Comparison of ENCODE assay signal across 1 cellular context in genomic region chr17:81552244-81553017, GRCh38.
TF ChIP-seq lines count a peak whose summit lies in the region.

FAAP100 (minus strand) TSS chr17:81552353; CDS start chr17:81552330, 23 bp downstream.

TF ChIP-seq in HepG2, 621 proteins besides CTCF, POLR2A, EP300 and RAD21 (continued from another document and continues in another):
- TF ChIP-seq KAT8 (CRISPR knock-in tag; IDR thresholded peaks at IDR 0.05): peak; percentile 88; the same call in 1 of the 2 replicates
- peak; percentile 81; the same call in 1 of the 2 replicates for TF ChIP-seq KLF6 (CRISPR knock-in tag; IDR thresholded peaks at IDR 0.05)
- no peak; the same call in 1 of the 2 replicates for TF ChIP-seq PREB (CRISPR knock-in tag; IDR thresholded peaks at IDR 0.05)
- no peak for TF ChIP-seq CBX5 (CRISPR knock-in tag; IDR thresholded peaks at IDR 0.05; ENCODE audit: borderline replicate concordance)
- TF ChIP-seq THYN1 (CRISPR knock-in tag; IDR thresholded peaks at IDR 0.05; ENCODE audit: borderline replicate concordance, low read depth): 0 out of 2 replicates have a peak, but pooled peaks have one; percentile 66
- TF ChIP-seq KDM5B (CRISPR knock-in tag; IDR thresholded peaks at IDR 0.05; ENCODE audit: borderline replicate concordance): no peak; the same call in 1 of the 2 replicates
- TF ChIP-seq ARID2 (CRISPR knock-in tag; IDR thresholded peaks at IDR 0.05; ENCODE audit: borderline replicate concordance): peak; percentile 74; the same call in 1 of the 2 replicates
- peak; percentile 75 for TF ChIP-seq ZSCAN21 (CRISPR knock-in tag; IDR thresholded peaks at IDR 0.05; ENCODE audit: borderline replicate concordance)
- no peak for TF ChIP-seq EHMT2 (IDR thresholded peaks at IDR 0.05; ENCODE audit: borderline replicate concordance, low read depth, low read length)
- TF ChIP-seq ZNF83 (CRISPR knock-in tag; IDR thresholded peaks at IDR 0.05; ENCODE audit: borderline replicate concordance): peak; percentile 49; the same call in 1 of the 2 replicates
- TF ChIP-seq PHF8 (CRISPR knock-in tag; IDR thresholded peaks at IDR 0.05): peak; percentile 93
- peak; percentile 48; the same call in 1 of the 2 replicates for TF ChIP-seq DMTF1 (CRISPR knock-in tag; IDR thresholded peaks at IDR 0.05)
- no peak for TF ChIP-seq ZNF17 (CRISPR knock-in tag; IDR thresholded peaks at IDR 0.05)
- TF ChIP-seq ZNF34 (CRISPR knock-in tag; IDR thresholded peaks at IDR 0.05; ENCODE audit: borderline replicate concordance): peak; percentile 81
- no peak for TF ChIP-seq FLYWCH1 (CRISPR knock-in tag; IDR thresholded peaks at IDR 0.05)
- peak in 1 of 2 experiments; percentile 99; a peak in 2 of 4 replicates for TF ChIP-seq KLF16 (CRISPR knock-in tag; IDR thresholded peaks at IDR 0.05)
- TF ChIP-seq ZNF143 (CRISPR knock-in tag; IDR thresholded peaks at IDR 0.05): peak; percentile 49; the same call in 1 of the 2 replicates
- TF ChIP-seq ZNF784 (CRISPR knock-in tag; IDR thresholded peaks at IDR 0.05; ENCODE audit: borderline replicate concordance): peak; percentile 64; the same call in 1 of the 2 replicates
- 0 out of 2 replicates have a peak, but pooled peaks have one; percentile 41 for TF ChIP-seq MEIS2 (CRISPR knock-in tag; IDR thresholded peaks at IDR 0.05)
- no peak for TF ChIP-seq ZNF362 (CRISPR knock-in tag; IDR thresholded peaks at IDR 0.05; ENCODE audit: borderline replicate concordance)
- TF ChIP-seq BORCS8-MEF2B (CRISPR knock-in tag; IDR thresholded peaks at IDR 0.05): no peak
- peak; percentile 85 for TF ChIP-seq ZNF574 (CRISPR knock-in tag; IDR thresholded peaks at IDR 0.05)
- TF ChIP-seq ZNF180 (CRISPR knock-in tag; IDR thresholded peaks at IDR 0.05; ENCODE audit: borderline replicate concordance, low read depth): no peak
- TF ChIP-seq RXRA (CRISPR knock-in tag; IDR thresholded peaks at IDR 0.05): 0 out of 2 replicates have a peak, but pooled peaks have one; percentile 35
- no peak for TF ChIP-seq HNRNPUL1 (IDR thresholded peaks at IDR 0.05; ENCODE audit: low read depth, low read length)
- TF ChIP-seq ETS1 (CRISPR knock-in tag; IDR thresholded peaks at IDR 0.05): 0 out of 2 replicates have a peak, but pooled peaks have one; percentile 28
- peak; percentile 54 for TF ChIP-seq NFKB2 (CRISPR knock-in tag; IDR thresholded peaks at IDR 0.05; ENCODE audit: borderline replicate concordance)
- TF ChIP-seq ZNF326 (CRISPR knock-in tag; IDR thresholded peaks at IDR 0.05; ENCODE audit: borderline replicate concordance): no peak
- TF ChIP-seq DDIT3 (CRISPR knock-in tag; IDR thresholded peaks at IDR 0.05): no peak
- no peak for TF ChIP-seq RBM39 (IDR thresholded peaks at IDR 0.05; ENCODE audit: low read depth, low read length, poor library complexity, severe bottlenecking)
- TF ChIP-seq NFE2 (CRISPR knock-in tag; IDR thresholded peaks at IDR 0.05): no peak
- TF ChIP-seq PAX8 (CRISPR knock-in tag; IDR thresholded peaks at IDR 0.05; ENCODE audit: borderline replicate concordance): 0 out of 2 replicates have a peak, but pooled peaks have one; percentile 50
- TF ChIP-seq PCBP1 (IDR thresholded peaks at IDR 0.05; ENCODE audit: borderline replicate concordance, low read depth, low read length): 0 out of 2 replicates have a peak, but pooled peaks have one; percentile 29
- TF ChIP-seq HDAC1 (CRISPR knock-in tag; IDR thresholded peaks at IDR 0.05): peak; percentile 61; the same call in 1 of the 2 replicates
- TF ChIP-seq ESRRA (CRISPR knock-in tag; IDR thresholded peaks at IDR 0.05; ENCODE audit: low read depth): no peak
- TF ChIP-seq SMAD9 (CRISPR knock-in tag; IDR thresholded peaks at IDR 0.05): no peak
- no peak for TF ChIP-seq ZNF614 (CRISPR knock-in tag; IDR thresholded peaks at IDR 0.05; ENCODE audit: borderline replicate concordance)
- peak; percentile 50; the same call in 1 of the 2 replicates for TF ChIP-seq TFDP1 (CRISPR knock-in tag; IDR thresholded peaks at IDR 0.05; ENCODE audit: borderline replicate concordance)
- no peak for TF ChIP-seq FOXC1 (CRISPR knock-in tag; IDR thresholded peaks at IDR 0.05; ENCODE audit: borderline replicate concordance)
- TF ChIP-seq MBNL3 (CRISPR knock-in tag; conservative IDR thresholded peaks at IDR 0.05): no peak
- TF ChIP-seq ZSCAN9 (CRISPR knock-in tag; IDR thresholded peaks at IDR 0.05; ENCODE audit: borderline replicate concordance): peak; percentile 22; the same call in 1 of the 2 replicates
- TF ChIP-seq ZNF136 (CRISPR knock-in tag; IDR thresholded peaks at IDR 0.05; ENCODE audit: low read depth): 0 out of 2 replicates have a peak, but pooled peaks have one; percentile 42
- TF ChIP-seq ZNF446 (CRISPR knock-in tag; IDR thresholded peaks at IDR 0.05): peak; percentile 80
- TF ChIP-seq TRIM24 (CRISPR knock-in tag; IDR thresholded peaks at IDR 0.05): no peak
- peak; percentile 42; the same call in 1 of the 2 replicates for TF ChIP-seq FOXK1 (CRISPR knock-in tag; IDR thresholded peaks at IDR 0.05; ENCODE audit: borderline replicate concordance, low read depth)
- TF ChIP-seq SOX13 (IDR thresholded peaks at IDR 0.05): no peak
- TF ChIP-seq SOX13 (CRISPR knock-in tag; conservative IDR thresholded peaks at IDR 0.05 in 1 of 2, IDR thresholded peaks at IDR 0.05 in 1 of 2): peak in 1 of 2 experiments; percentile 37; a peak in 1 of 4 replicates
